Comparison of ENCODE assay signal across 1 cellular context in genomic region chr11:12540075-12540685, GRCh38.
TF ChIP-seq lines count a peak whose summit lies in the region.

No MANE protein-coding gene starts in this region.

TF ChIP-seq in SK-N-SH treated with all-trans-retinoic acid at 6 μM for 48 hours, 23 proteins besides CTCF, POLR2A, EP300 and RAD21 (continued from another document):
- TF ChIP-seq PATZ1 (CRISPR knock-in tag; IDR thresholded peaks at IDR 0.05; ENCODE audit: borderline replicate concordance) (no peak), ZFP3 (CRISPR knock-in tag; IDR thresholded peaks at IDR 0.05) (no peak), POU6F1 (CRISPR knock-in tag; IDR thresholded peaks at IDR 0.05; ENCODE audit: borderline replicate concordance, low read depth) (no peak), ESRRG (CRISPR knock-in tag; IDR thresholded peaks at IDR 0.05) (no peak), ARNTL (CRISPR knock-in tag; IDR thresholded peaks at IDR 0.05; ENCODE audit: borderline replicate concordance, low read depth) (no peak)
